ENCODE assay signal across 10 cellular contexts in genomic region chr19:38663156-38663651, GRCh38. TPM values are rescaled to one million over a fixed set of nuclear protein-coding genes. Genes with fewer than 3 reads are reported as not detected.
DNase-seq lines count a peak whose midpoint lies in the region; ATAC-seq and TF ChIP-seq lines count a peak whose summit lies in the region.
"Had no signal": no experiment of that assay in that cellular context is flagged by ENCODE, and none has a peak within 500 bp of the region (broad histone marks: within the 10 kb centered on the region; RNA-seq: fewer than 3 reads in every experiment).

No MANE protein-coding gene starts in this region.

- peaks cover 62% of the 10 kb centered on the region for H4K20me1 ChIP-seq in PC-9 (ENCODE audit: insufficient read depth)

- H3K4me1 ChIP-seq in PC-9 (replicated peaks; ENCODE audit: insufficient read depth) (peaks cover 98% of the 10 kb centered on the region), duodenal mucosa (ENCODE audit: control insufficient read depth in 1 of 2, insufficient read depth in 2 of 2, low read length in 2 of 2) (peaks cover 90 to 93% of the 10 kb centered on the region in 2 donors), muscle layer of duodenum (ENCODE audit: control insufficient read depth in 1 of 2, insufficient read depth in 2 of 2, low read length in 2 of 2) (peaks cover 72 to 78% of the 10 kb centered on the region in 2 donors), thoracic aorta (ENCODE audit: control insufficient read depth in 1 of 2, low read depth in 2 of 2) (peaks cover 81 to 98% of the 10 kb centered on the region in 2 donors)
- peaks cover 54% of the 10 kb centered on the region for H3K4me1 ChIP-seq in effector memory CD4-positive, alpha-beta T cell (ENCODE audit: control insufficient read depth, insufficient read depth, low read length, poor library complexity, severe bottlenecking)

- intact Hi-C loops in PC-9 (cut with micrococcal nuclease; ENCODE audit: unreplicated experiment): no loop called here

- H3K9me3 ChIP-seq in PC-9 (ENCODE audit: insufficient read depth, low read depth): no peaks in the 10 kb centered on the region
- no peaks in the 10 kb centered on the region for H3K9me3 ChIP-seq in duodenal mucosa (ENCODE audit: control insufficient read depth in 1 of 2, low read length in 2 of 2)
- H3K9me3 ChIP-seq in muscle layer of duodenum (ENCODE audit: control insufficient read depth in 1 of 2, low read length in 2 of 2): no peaks in the 10 kb centered on the region
- H3K9me3 ChIP-seq in thoracic aorta: no peaks in the 10 kb centered on the region
- no peaks in the 10 kb centered on the region for H3K9me3 ChIP-seq in effector memory CD4-positive, alpha-beta T cell (ENCODE audit: control insufficient read depth, low read length)

- peak overlapping the region; percentile 49 to 53 for H3K9ac ChIP-seq in duodenal mucosa (ENCODE audit: low read depth in 1 of 2, low read length in 2 of 2)

- H3K36me3 ChIP-seq in PC-9 (ENCODE audit: low read depth) (peaks cover 29% of the 10 kb centered on the region; the same call in 1 of the 2 replicates), duodenal mucosa (ENCODE audit: control insufficient read depth in 1 of 2, insufficient read depth in 2 of 2, low read length in 2 of 2) (peaks cover 4 to 9% of the 10 kb centered on the region in 2 donors), muscle layer of duodenum (ENCODE audit: control insufficient read depth in 1 of 2, insufficient read depth in 2 of 2, low read length in 2 of 2) (peaks cover 0 to 15% of the 10 kb centered on the region in 2 donors), thoracic aorta (no peaks in the 10 kb centered on the region)
- no peaks in the 10 kb centered on the region for H3K36me3 ChIP-seq in effector memory CD4-positive, alpha-beta T cell (ENCODE audit: control insufficient read depth, insufficient read depth, low read length)

- ATAC-seq in thoracic aorta (ENCODE audit: insufficient number of reproducible peaks, low FRiP score, low read depth) (no peak), GM21447 (IDR thresholded peaks at IDR 0.05; ENCODE audit: unreplicated experiment) (no peak)
- ATAC-seq: activated T-cell treated with anti-CD3 and anti-CD28 coated beads, Interleukin-2, amount 50 U/mL, for 72 hours had no signal

- TF ChIP-seq CTCF in PC-9 (conservative IDR thresholded peaks at IDR 0.05) (no peak), thoracic aorta (IDR thresholded peaks at IDR 0.05) (no peak)

- H3K27me3 ChIP-seq in PC-9 (ENCODE audit: insufficient read depth, low read depth): no peaks in the 10 kb centered on the region
- H3K27me3 ChIP-seq in duodenal mucosa (ENCODE audit: control insufficient read depth in 1 of 2, insufficient read depth in 2 of 2, low read length in 2 of 2): no peaks in the 10 kb centered on the region
- no peaks in the 10 kb centered on the region for H3K27me3 ChIP-seq in muscle layer of duodenum (ENCODE audit: low read depth, low read length)
- no peaks in the 10 kb centered on the region for H3K27me3 ChIP-seq in thoracic aorta (replicated peaks; ENCODE audit: insufficient read depth)
- no peaks in the 10 kb centered on the region for H3K27me3 ChIP-seq in effector memory CD4-positive, alpha-beta T cell (replicated peaks; ENCODE audit: control insufficient read depth, insufficient read depth, low read length, poor library complexity, severe bottlenecking)

- no peak overlapping the region for H3K4me3 ChIP-seq in PC-9
- peak overlapping the region in 1 of 2 donors; percentile 26 for H3K4me3 ChIP-seq in duodenal mucosa (ENCODE audit: low read depth in 1 of 2, low read length in 2 of 2)
- H3K4me3 ChIP-seq in muscle layer of duodenum (ENCODE audit: low read depth in 1 of 2, low read length in 2 of 2): no peak overlapping the region
- H3K4me3 ChIP-seq in thoracic aorta: peak overlapping the region; percentile 56
- H3K4me3 ChIP-seq in effector memory CD4-positive, alpha-beta T cell (ENCODE audit: insufficient read depth, low read depth, low read length, poor library complexity, severe bottlenecking): no peak overlapping the region

- H3K27ac ChIP-seq in PC-9 (peak overlapping the region; percentile 99), duodenal mucosa (ENCODE audit: low read depth, low read length) (peak overlapping the region; percentile 78), muscle layer of duodenum (ENCODE audit: low read length) (peak overlapping the region; percentile 93), thoracic aorta (peak overlapping the region; percentile 99 to 100)
- no peak overlapping the region for H3K27ac ChIP-seq in effector memory CD4-positive, alpha-beta T cell (ENCODE audit: insufficient read depth, low read length, poor library complexity, severe bottlenecking)

- POLR2A ChIA-PET in PC-9 (lab: Charles Lee; ENCODE audit: unreplicated experiment): interaction anchor here (0.7 to 1.2 kb wide), 2 partner anchors 25 to 28 kb away, joined by 4 to 10 read pairs; no protein-coding TSS in a partner anchor

- CTCF ChIA-PET in PC-9 (lab: Charles Lee): interaction anchor here (0.6 kb wide), 1 partner anchor 25 kb away, joined by 10 read pairs; no protein-coding TSS in a partner anchor

- no peaks in the 10 kb centered on the region for H3K9me2 ChIP-seq in PC-9 (ENCODE audit: insufficient read depth)

- no peak for DNase-seq in PC-9
- DNase-seq in thoracic aorta (ENCODE audit: low spot score): no peak
- DNase-seq in RKO (ENCODE audit: low spot score): no peak
- DNase-seq in effector CD8-positive, alpha-beta T cell (lab: John Stamatoyannopoulos, UW): no peak
- no peak for DNase-seq in effector memory CD4-positive, alpha-beta T cell
- DNase-seq: activated T-cell treated with anti-CD3 and anti-CD28 coated beads, Interleukin-2, amount 50 U/mL, for 72 hours; retina had no signal

- H3F3A ChIP-seq in PC-9 (ENCODE audit: insufficient read depth, low read depth): peaks cover 93% of the 10 kb centered on the region

- H3K79me2 ChIP-seq in PC-9 (ENCODE audit: low read depth): peaks cover 97% of the 10 kb centered on the region

- H3K4me2 ChIP-seq in PC-9: no peak overlapping the region

- no TSS peak for BruUV-seq in PC-9 (replicated peaks; lab: Mats Ljungman, UMichigan)

- no peak overlapping the region for H2AFZ ChIP-seq in PC-9

RNA-seq across cellular contexts. Expression of gene ACTN4, which starts 15.8 kb away (rescaled TPM):
- 1,066 and 1,233 TPM in 2 replicates for total RNA-seq in PC-9 (2021)
- 1,000 to 10,000 TPM in 1 of 2 donors, 100 to 1,000 TPM in 1; 668 to 1,387 TPM for total RNA-seq in thoracic aorta

RNA-seq across cellular contexts. Expression of gene EIF3K, which starts 44.2 kb away (rescaled TPM):
- total RNA-seq in PC-9 (2021) (230 and 292 TPM in 2 replicates), thoracic aorta (100 to 1,000 TPM; 237 to 302 TPM)

RNA-seq across cellular contexts. Expression of gene MAP4K1, which starts 45.5 kb away (rescaled TPM):
- total RNA-seq in PC-9 (2021) (3.5 and 6.8 TPM in 2 replicates), thoracic aorta (10 to 100 TPM in 1 of 2 donors, 1 to 10 TPM in 1; 4.6 to 33.7 TPM)
